Comparison of ENCODE assay signal across 29 cellular contexts in the genomic region with DNA sequence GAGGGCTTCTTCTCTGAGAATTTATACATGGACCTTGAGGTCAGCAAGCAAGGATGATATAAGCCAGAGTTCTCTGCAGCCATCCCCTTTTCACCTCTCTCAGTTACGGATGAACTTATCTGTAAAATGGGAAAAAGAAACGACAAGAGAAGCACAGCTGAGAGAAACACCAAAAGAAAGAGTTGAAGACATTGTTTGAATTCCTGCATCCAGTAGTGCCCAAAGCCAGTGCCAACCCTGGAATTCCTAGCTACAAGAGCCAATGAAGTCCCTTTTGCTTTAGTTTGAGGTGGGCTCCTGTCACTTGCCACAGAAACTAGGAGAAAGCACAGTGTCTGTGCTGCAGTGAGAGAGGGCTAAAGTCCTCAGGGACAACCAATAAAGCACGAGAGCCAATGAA. TPM values are rescaled to one million over a fixed set of nuclear protein-coding genes. Genes with fewer than 3 reads are reported as not detected.
A peak's percentile ranks its signal among the peaks of the same experiment; 100 is the strongest.
DNase-seq lines count a peak whose midpoint lies in the region; TF ChIP-seq lines count a peak whose summit lies in the region.
"Had no signal": no experiment of that assay in that cellular context is flagged by ENCODE, and none has a peak within 500 bp of the region (broad histone marks: within the 10 kb centered on the region; RNA-seq: fewer than 3 reads in every experiment).

No MANE protein-coding gene starts in this region.

- no peak overlapping the region for H2AFZ ChIP-seq in OCI-LY7 (ENCODE audit: low read length)
- H2AFZ ChIP-seq: GM23248 had no signal

- BruUV-seq in OCI-LY7 (replicated peaks; lab: Mats Ljungman, UMichigan): no TSS peak

- POLR2A ChIA-PET in OCI-LY7 (lab: Charles Lee): interaction anchor here (0.7 kb wide), 1 partner anchor 75 kb away, joined by 3 read pairs; no protein-coding TSS in a partner anchor

- no peaks in the 10 kb centered on the region for H4K20me1 ChIP-seq in OCI-LY7 (ENCODE audit: insufficient read depth, low read length)

- H3K27ac ChIP-seq in OCI-LY7 (ENCODE audit: low read depth, low read length, poor library complexity, severe bottlenecking) (no peak overlapping the region), uterus (peak overlapping the region; percentile 81 to 93)
- H3K27ac ChIP-seq: GM23248, HL-60, KMS-11, RWPE1 had no signal

- peak overlapping the region; percentile 4 for H3K27ac Mint-ChIP-seq in dendritic cell treated with granulocyte-macrophage colony-stimulating factor and Interleukin-4, amounts not matched to agents 40 ng/mL and 50 ng/mL, for 4 days
- H3K27ac Mint-ChIP-seq in mesothelial cell of epicardium (peak overlapping the region; percentile 42), endothelial cell (ENCODE audit: unreplicated experiment) (no peak overlapping the region)
- H3K27ac Mint-ChIP-seq: CD8-positive, alpha-beta T cell; HFFc6; IgD-negative memory B cell had no signal

- TF ChIP-seq POLR2A in uterus (IDR thresholded peaks at IDR 0.05): no peak

- intact Hi-C loops in OCI-LY7 (cut with micrococcal nuclease; ENCODE audit: unreplicated experiment) (no loop called here), uterus (cut with DNase I; ENCODE audit: low total_unique reads) (no loop called here)
- intact Hi-C loops in dendritic cell treated with granulocyte-macrophage colony-stimulating factor and Interleukin-4, amounts not matched to agents 40 ng/mL and 50 ng/mL, for 4 days (cut with micrococcal nuclease): no loop called here

- H3K9me3 Mint-ChIP-seq in dendritic cell treated with granulocyte-macrophage colony-stimulating factor and Interleukin-4, amounts not matched to agents 40 ng/mL and 50 ng/mL, for 4 days: no peaks in the 10 kb centered on the region
- no peaks in the 10 kb centered on the region for H3K9me3 Mint-ChIP-seq in mesothelial cell of epicardium
- H3K9me3 Mint-ChIP-seq in endothelial cell (ENCODE audit: unreplicated experiment): no peaks in the 10 kb centered on the region
- H3K9me3 Mint-ChIP-seq: CD8-positive, alpha-beta T cell; HFFc6; IgD-negative memory B cell had no signal

- 0 out of 2 replicates have a peak, but pooled peaks have one; percentile 11 for TF ChIP-seq CTCF in OCI-LY7 (conservative IDR thresholded peaks at IDR 0.05; ENCODE audit: low read length)
- no peak for TF ChIP-seq CTCF in mesothelial cell of epicardium (IDR thresholded peaks at IDR 0.05; ENCODE audit: unreplicated experiment)
- no peak for TF ChIP-seq CTCF in uterus (IDR thresholded peaks at IDR 0.05)
- no peak for TF ChIP-seq CTCF in endothelial cell (IDR thresholded peaks at IDR 0.05; ENCODE audit: unreplicated experiment)

- H3K36me3 Mint-ChIP-seq in dendritic cell treated with granulocyte-macrophage colony-stimulating factor and Interleukin-4, amounts not matched to agents 40 ng/mL and 50 ng/mL, for 4 days (ENCODE audit: low read depth): peaks cover 66% of the 10 kb centered on the region
- H3K36me3 Mint-ChIP-seq in mesothelial cell of epicardium (peaks cover 3% of the 10 kb centered on the region), endothelial cell (ENCODE audit: low read depth, unreplicated experiment) (no peaks in the 10 kb centered on the region)
- H3K36me3 Mint-ChIP-seq: IgD-negative memory B cell had no signal

- no peak overlapping the region for H3K4me3 Mint-ChIP-seq in dendritic cell treated with granulocyte-macrophage colony-stimulating factor and Interleukin-4, amounts not matched to agents 40 ng/mL and 50 ng/mL, for 4 days
- H3K4me3 Mint-ChIP-seq in mesothelial cell of epicardium: no peak overlapping the region
- no peak overlapping the region for H3K4me3 Mint-ChIP-seq in endothelial cell (ENCODE audit: unreplicated experiment)
- H3K4me3 Mint-ChIP-seq: CD8-positive, alpha-beta T cell; HFFc6; IgD-negative memory B cell had no signal

- DNase-seq in OCI-LY7 (ENCODE audit: low spot score): no peak
- no peak for DNase-seq in mesothelial cell of epicardium (ENCODE audit: low spot score in 2 of 2, unreplicated experiment in 2 of 2)
- no peak for DNase-seq in uterus
- no peak for DNase-seq in NOMO-1 treated with DMSO at 0.1 percent for 48 hours (lab: John Stamatoyannopoulos, UW; ENCODE audit: unreplicated experiment)
- no peak for DNase-seq in endothelial cell (ENCODE audit: low spot score)
- no peak for DNase-seq in COLO829 (ENCODE audit: low spot score)
- DNase-seq: CD8-positive, alpha-beta T cell; DMS 273 treated with DMSO at 0.1 percent for 48 hours; DMS79; EL; GDM1; GM23248; HFFc6; NCI-H1092; NCI-H1436; NCI-H187 treated with DMSO at 0.1 percent for 48 hours; NCI-H2171 treated with DMSO at 0.1 percent for 48 hours; NCI-H524; NCI-H748 treated with DMSO at 0.1 percent for 48 hours; SHP77 had no signal

- H3K4me1 ChIP-seq in OCI-LY7 (ENCODE audit: insufficient read depth, low read length, poor library complexity, severe bottlenecking) (no peaks in the 10 kb centered on the region), uterus (peaks cover 12 to 21% of the 10 kb centered on the region in 2 donors)

- H3K79me2 ChIP-seq in OCI-LY7 (ENCODE audit: insufficient read depth, low read depth, low read length): no peaks in the 10 kb centered on the region

- no peak overlapping the region for H3K4me2 ChIP-seq in OCI-LY7 (ENCODE audit: low read length)
- H3K4me2 ChIP-seq: KMS-11 had no signal

- H3K27me3 Mint-ChIP-seq in dendritic cell treated with granulocyte-macrophage colony-stimulating factor and Interleukin-4, amounts not matched to agents 40 ng/mL and 50 ng/mL, for 4 days: no peaks in the 10 kb centered on the region
- H3K27me3 Mint-ChIP-seq in mesothelial cell of epicardium (ENCODE audit: low read depth) (no peaks in the 10 kb centered on the region), endothelial cell (ENCODE audit: unreplicated experiment) (no peaks in the 10 kb centered on the region)
- H3K27me3 Mint-ChIP-seq: IgD-negative memory B cell had no signal

- no peaks in the 10 kb centered on the region for H3K36me3 ChIP-seq in OCI-LY7 (ENCODE audit: insufficient read depth, low read length)
- H3K36me3 ChIP-seq in uterus: no peaks in the 10 kb centered on the region
- H3K36me3 ChIP-seq: HAP-1 had no signal

- CTCF ChIA-PET in OCI-LY7 (lab: Charles Lee; ENCODE audit: unreplicated experiment): no interaction called here

- no peaks in the 10 kb centered on the region for H3K9me3 ChIP-seq in OCI-LY7 (ENCODE audit: low read length)
- H3K9me3 ChIP-seq in uterus: no peaks in the 10 kb centered on the region
- H3K9me3 ChIP-seq: HAP-1 had no signal

- H3K9me2 ChIP-seq in OCI-LY7 (ENCODE audit: insufficient read depth, low read length): no peaks in the 10 kb centered on the region

- H3K27me3 ChIP-seq in uterus: no peaks in the 10 kb centered on the region

- H3K4me3 ChIP-seq in OCI-LY7 (ENCODE audit: low read depth, low read length, poor library complexity, severe bottlenecking): no peak overlapping the region
- no peak overlapping the region for H3K4me3 ChIP-seq in uterus
- H3K4me3 ChIP-seq: GM12878, GM23248, HAP-1 had no signal

- H3K4me1 Mint-ChIP-seq in dendritic cell treated with granulocyte-macrophage colony-stimulating factor and Interleukin-4, amounts not matched to agents 40 ng/mL and 50 ng/mL, for 4 days (ENCODE audit: low read depth): peaks cover 54% of the 10 kb centered on the region
- H3K4me1 Mint-ChIP-seq in mesothelial cell of epicardium (peaks cover 47% of the 10 kb centered on the region), endothelial cell (ENCODE audit: unreplicated experiment) (peaks cover 16% of the 10 kb centered on the region)

RNA-seq across cellular contexts. Expression of gene MOB3B, which starts 6.6 kb away (rescaled TPM):
- not detected in 2 replicates for total RNA-seq in OCI-LY7 (2014; rRNA removed; shearing (Covaris generic))
- total RNA-seq in OCI-LY7 (2022): 0.04 TPM in 1 of 2 replicates, not detected in the other
- 13.6 to 14.8 TPM (median 14.6 TPM) in 3 replicates for total RNA-seq in mesothelial cell of epicardium
- 10 to 100 TPM in 2 of 4 donors, 1 to 10 TPM in 2; 2.0 to 34.4 (median 12.6) TPM for total RNA-seq in uterus
- 6.4 TPM for total RNA-seq in endothelial cell (ENCODE audit: unreplicated experiment)
- total RNA-seq: GM23248, HFFc6, SK-MEL-5 had no signal

RNA-seq across cellular contexts. Expression of gene IFNK, which starts 12.1 kb away (rescaled TPM):
- not detected in 2 replicates for total RNA-seq in OCI-LY7 (2014; rRNA removed; shearing (Covaris generic))
- total RNA-seq in OCI-LY7 (2022) (not detected in 2 replicates), mesothelial cell of epicardium (not detected in 3 replicates), uterus (not detected), endothelial cell (ENCODE audit: unreplicated experiment) (not detected)
- total RNA-seq: A673; CD8-positive, alpha-beta T cell; GM12878; GM23248; HFFc6; SK-MEL-5 had no signal

RNA-seq across cellular contexts. Expression of gene C9orf72, which starts 37.1 kb away (rescaled TPM):
- 9.8 and 12.3 TPM in 2 replicates for total RNA-seq in OCI-LY7 (2014; rRNA removed; shearing (Covaris generic))
- total RNA-seq in OCI-LY7 (2022): 15.8 and 16.4 TPM in 2 replicates
- 22.0 to 22.9 TPM (median 22.0 TPM) in 3 replicates for total RNA-seq in mesothelial cell of epicardium
- total RNA-seq in uterus: 10 to 100 TPM; 16.1 to 46.2 (median 32.1) TPM
- total RNA-seq in endothelial cell (ENCODE audit: unreplicated experiment): 14.7 TPM
- total RNA-seq: SK-MEL-5 had no signal
